In genomic region chr17:50152736-50153135, GRCh38 we compare ENCODE assay signal across 10 cellular contexts. TPM values are rescaled to one million over a fixed set of nuclear protein-coding genes. Genes with fewer than 3 reads are reported as not detected.
DNase-seq lines count a peak whose midpoint lies in the region; ATAC-seq and TF ChIP-seq lines count a peak whose summit lies in the region.
"Had no signal": no experiment of that assay in that cellular context is flagged by ENCODE, and none has a peak within 500 bp of the region (broad histone marks: within the 10 kb centered on the region; RNA-seq: fewer than 3 reads in every experiment).

No MANE protein-coding gene starts in this region.

- H3K27ac Mint-ChIP-seq in effector memory CD8-positive, alpha-beta T cell: peak overlapping the region in 1 of 2 donors; percentile 86
- H3K27ac Mint-ChIP-seq in natural killer cell treated with Interleukin-12 subunit alpha and Interleukin-12 subunit beta and Interleukin-15 and Interleukin-18, amount 100 ng/mL, for 72 hours: peak overlapping the region in 1 of 2 donors; percentile 85

- H3K36me3 ChIP-seq in MM.1S (replicated peaks; ENCODE audit: insufficient read depth, low read length) (no peaks in the 10 kb centered on the region), neutrophil (no peaks in the 10 kb centered on the region)

- peaks cover 13 to 19% of the 10 kb centered on the region in 2 donors for H3K4me1 Mint-ChIP-seq in effector memory CD8-positive, alpha-beta T cell (ENCODE audit: low read depth in 2 of 2)
- peaks cover 5 to 8% of the 10 kb centered on the region in 2 donors for H3K4me1 Mint-ChIP-seq in natural killer cell treated with Interleukin-12 subunit alpha and Interleukin-12 subunit beta and Interleukin-15 and Interleukin-18, amount 100 ng/mL, for 72 hours (ENCODE audit: low read depth in 2 of 2)

- peaks cover 42% of the 10 kb centered on the region for H3F3A ChIP-seq in MM.1S (ENCODE audit: insufficient read depth, low read length)

- no peaks in the 10 kb centered on the region for H4K20me1 ChIP-seq in MM.1S (ENCODE audit: insufficient read depth, low read length)

- H3K79me2 ChIP-seq in MM.1S (ENCODE audit: low read length): peaks cover 29% of the 10 kb centered on the region

- ATAC-seq in effector memory CD8-positive, alpha-beta T cell (replicated peaks): no peak
- no peak for ATAC-seq in HG03432 (IDR thresholded peaks at IDR 0.05; ENCODE audit: unreplicated experiment)
- ATAC-seq in natural killer cell treated with Interleukin-12 subunit alpha and Interleukin-12 subunit beta and Interleukin-15 and Interleukin-18, amount 100 ng/mL, for 72 hours: no peak

- no peak overlapping the region for H2AFZ ChIP-seq in MM.1S (ENCODE audit: low read length)

- no peaks in the 10 kb centered on the region for H3K9me2 ChIP-seq in MM.1S (replicated peaks; ENCODE audit: insufficient read depth, low read length)

- DNase-seq in AG09309 (ENCODE audit: low read depth) (no peak), MM.1S (no peak), retina (no peak)
- no peak for DNase-seq in effector memory CD8-positive, alpha-beta T cell
- no peak for DNase-seq in natural killer cell treated with Interleukin-12 subunit alpha and Interleukin-12 subunit beta and Interleukin-15 and Interleukin-18, amount 100 ng/mL, for 72 hours (ENCODE audit: low spot score)
- DNase-seq in stimulated activated CD4-positive, alpha-beta T cell treated with anti-CD3 and anti-CD28 coated beads, Interleukin-15, amount 100 ng/mL, for 24 hours: no peak

- H3K27me3 Mint-ChIP-seq in effector memory CD8-positive, alpha-beta T cell: no peaks in the 10 kb centered on the region
- no peaks in the 10 kb centered on the region for H3K27me3 Mint-ChIP-seq in natural killer cell treated with Interleukin-12 subunit alpha and Interleukin-12 subunit beta and Interleukin-15 and Interleukin-18, amount 100 ng/mL, for 72 hours
- H3K27me3 Mint-ChIP-seq: activated naive CD8-positive, alpha-beta T cell had no signal

- H3K36me3 Mint-ChIP-seq in effector memory CD8-positive, alpha-beta T cell (ENCODE audit: insufficient read depth): peaks cover 13% of the 10 kb centered on the region
- no peaks in the 10 kb centered on the region for H3K36me3 Mint-ChIP-seq in natural killer cell treated with Interleukin-12 subunit alpha and Interleukin-12 subunit beta and Interleukin-15 and Interleukin-18, amount 100 ng/mL, for 72 hours
- H3K36me3 Mint-ChIP-seq: activated naive CD8-positive, alpha-beta T cell had no signal

- H3K4me3 Mint-ChIP-seq in effector memory CD8-positive, alpha-beta T cell: peak overlapping the region; percentile 81 to 94
- no peak overlapping the region for H3K4me3 Mint-ChIP-seq in natural killer cell treated with Interleukin-12 subunit alpha and Interleukin-12 subunit beta and Interleukin-15 and Interleukin-18, amount 100 ng/mL, for 72 hours

- H3K4me1 ChIP-seq in MM.1S (ENCODE audit: low read length) (peaks cover 33% of the 10 kb centered on the region), neutrophil (ENCODE audit: control insufficient read depth in 1 of 2, insufficient read depth in 1 of 2, low read depth in 1 of 2, low read length in 1 of 2) (peaks cover 21 to 32% of the 10 kb centered on the region in 2 experiments)

- H3K9me3 ChIP-seq in MM.1S (replicated peaks; ENCODE audit: insufficient read depth, low read length) (no peaks in the 10 kb centered on the region), neutrophil (no peaks in the 10 kb centered on the region)
- H3K9me3 ChIP-seq: SJSA1 had no signal

- peak overlapping the region; percentile 84; the same call in 1 of the 2 replicates for H3K27ac ChIP-seq in MM.1S (ENCODE audit: low read length)
- peak overlapping the region; percentile 99 for H3K27ac ChIP-seq in neutrophil

- H3K9ac ChIP-seq in MM.1S (ENCODE audit: low read length): no peak overlapping the region

- H3K4me2 ChIP-seq in MM.1S (ENCODE audit: low read depth, low read length): peak overlapping the region; percentile 95

- H3K27me3 ChIP-seq in MM.1S (replicated peaks; ENCODE audit: insufficient read depth, low read length) (no peaks in the 10 kb centered on the region), neutrophil (no peaks in the 10 kb centered on the region)
- H3K27me3 ChIP-seq: SJSA1 had no signal

- no peaks in the 10 kb centered on the region for H3K9me3 Mint-ChIP-seq in effector memory CD8-positive, alpha-beta T cell
- H3K9me3 Mint-ChIP-seq in natural killer cell treated with Interleukin-12 subunit alpha and Interleukin-12 subunit beta and Interleukin-15 and Interleukin-18, amount 100 ng/mL, for 72 hours: no peaks in the 10 kb centered on the region

- no peak for TF ChIP-seq CTCF in AG09309 (IDR thresholded peaks at IDR 0.05; ENCODE audit: control insufficient read depth, insufficient read depth, low read depth, low read length, missing control alignments)
- TF ChIP-seq CTCF in MM.1S (IDR thresholded peaks at IDR 0.05; ENCODE audit: low read length): no peak
- no peak for TF ChIP-seq CTCF in neutrophil (IDR thresholded peaks at IDR 0.05)

- peak overlapping the region; percentile 60 for H3K4me3 ChIP-seq in AG09309 (ENCODE audit: control insufficient read depth, low read depth, low read length)
- H3K4me3 ChIP-seq in MM.1S (ENCODE audit: low read length): no peak overlapping the region
- peak overlapping the region in 1 of 2 experiments; percentile 98 for H3K4me3 ChIP-seq in neutrophil (ENCODE audit: low read depth in 1 of 2, low read length in 1 of 2)

RNA-seq across cellular contexts. Expression of gene PPP1R9B, which starts 2.3 kb away (rescaled TPM):
- 100 to 1,000 TPM in 1 of 2 donors, 10 to 100 TPM in 1; 96.0 to 110 TPM for total RNA-seq in natural killer cell treated with Interleukin-12 subunit alpha and Interleukin-12 subunit beta and Interleukin-15 and Interleukin-18, amount 100 ng/mL, for 72 hours

RNA-seq across cellular contexts. Expression of gene SGCA, which starts 13.1 kb away (rescaled TPM):
- total RNA-seq in natural killer cell treated with Interleukin-12 subunit alpha and Interleukin-12 subunit beta and Interleukin-15 and Interleukin-18, amount 100 ng/mL, for 72 hours: under 1 TPM in 1 of 2 donors, not detected in 1; 0.42 TPM

RNA-seq across cellular contexts. Expression of gene SAMD14, which starts 22.8 kb away (rescaled TPM):
- 1 to 10 TPM; 2.6 to 5.0 TPM for total RNA-seq in natural killer cell treated with Interleukin-12 subunit alpha and Interleukin-12 subunit beta and Interleukin-15 and Interleukin-18, amount 100 ng/mL, for 72 hours

RNA-seq across cellular contexts. Expression of gene COL1A1, which starts 48.7 kb away (rescaled TPM):
- total RNA-seq in natural killer cell treated with Interleukin-12 subunit alpha and Interleukin-12 subunit beta and Interleukin-15 and Interleukin-18, amount 100 ng/mL, for 72 hours: 1 to 10 TPM in 1 of 2 donors, not detected in 1; 1.7 TPM

RNA-seq across cellular contexts. Expression of gene PDK2, which starts 57.6 kb away (rescaled TPM):
- total RNA-seq in natural killer cell treated with Interleukin-12 subunit alpha and Interleukin-12 subunit beta and Interleukin-15 and Interleukin-18, amount 100 ng/mL, for 72 hours: 10 to 100 TPM; 11.8 to 13.7 TPM
